ENCODE assay signal across 11 cellular contexts in the genomic region with DNA sequence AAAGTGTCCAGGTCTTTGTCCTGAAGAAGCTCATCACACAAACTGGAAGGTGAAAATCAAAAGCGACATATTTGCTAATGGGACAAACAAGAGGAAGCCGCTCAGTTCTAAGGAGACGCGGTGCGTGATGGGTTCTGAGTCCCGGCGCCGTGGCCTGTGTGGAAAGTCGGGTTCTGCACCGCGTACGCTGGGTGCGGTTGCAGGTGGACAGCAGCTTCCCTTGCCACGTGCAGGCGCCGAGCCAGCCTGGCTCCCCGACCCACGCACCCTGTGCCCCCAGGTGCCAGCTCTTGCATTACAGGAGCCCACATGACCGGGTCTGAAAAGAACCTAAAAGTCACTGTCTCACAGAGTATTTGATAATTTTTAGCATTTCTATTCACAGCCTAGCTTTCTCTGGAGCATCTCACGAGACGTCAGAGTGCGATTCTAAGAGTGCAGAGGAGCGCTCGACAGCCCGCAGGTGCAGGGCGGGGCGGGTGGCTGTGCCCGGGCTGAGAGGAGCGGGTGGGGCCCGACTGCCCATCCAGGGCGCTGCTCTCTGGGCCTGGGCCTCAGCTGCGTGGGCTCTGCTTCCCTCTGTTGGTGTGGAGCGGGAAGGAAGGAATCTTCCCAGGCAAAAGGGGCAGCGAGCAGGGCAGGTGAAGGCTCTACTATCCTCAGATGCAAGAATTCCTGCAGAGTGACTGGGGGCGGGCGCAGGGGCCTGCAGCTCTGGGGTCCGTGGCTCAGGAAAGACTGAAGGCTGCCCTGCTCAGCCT. TPM values are rescaled to one million over a fixed set of nuclear protein-coding genes. Genes with fewer than 3 reads are reported as not detected.
DNase-seq lines count a peak whose midpoint lies in the region; ATAC-seq, FAIRE-seq and TF ChIP-seq lines count a peak whose summit lies in the region.
"Had no signal": no experiment of that assay in that cellular context is flagged by ENCODE, and none has a peak within 500 bp of the region (broad histone marks: within the 10 kb centered on the region; RNA-seq: fewer than 3 reads in every experiment).

No MANE protein-coding gene starts in this region.

- H3K27me3 ChIP-seq in breast epithelium: peaks cover 0 to 16% of the 10 kb centered on the region in 2 donors

- FAIRE-seq in D721Med (lab: Jason Lieb, UNC): no peak
- FAIRE-seq: astrocyte had no signal

- DNase-seq in D721Med (ENCODE audit: insufficient read length, low spot score) (peak; percentile 41), NCI-H187 (lab: John Stamatoyannopoulos, UW) (peak; percentile 69 to 89), breast epithelium (ENCODE audit: low spot score in 2 of 2) (no peak), midbrain (lab: John Stamatoyannopoulos, UW) (peak; percentile 30), NCI-H2171 treated with DMSO at 0.1 percent for 48 hours (lab: John Stamatoyannopoulos, UW) (no peak)
- DNase-seq: T-helper 1 cell had no signal

- no peaks in the 10 kb centered on the region for H3K9me3 ChIP-seq in breast epithelium

- TF ChIP-seq CTCF in D721Med (IDR thresholded peaks at IDR 0.05; ENCODE audit: insufficient read depth, missing control alignments): peak; percentile 31
- TF ChIP-seq CTCF in breast epithelium (IDR thresholded peaks at IDR 0.05): peak in 2 of 3 donors; percentile 27 to 35

- no peaks in the 10 kb centered on the region for H3K36me3 ChIP-seq in breast epithelium

- no peak overlapping the region for H3K4me3 ChIP-seq in breast epithelium

- intact Hi-C loops in breast epithelium (cut with DNase I; ENCODE audit: low total_unique reads): no loop called here

- TF ChIP-seq POLR2A in breast epithelium (IDR thresholded peaks at IDR 0.05): no peak

- no peak overlapping the region for H3K27ac ChIP-seq in breast epithelium

- ATAC-seq in HG03108 (IDR thresholded peaks at IDR 0.05; ENCODE audit: unreplicated experiment): no peak
- ATAC-seq in GM19328 (IDR thresholded peaks at IDR 0.05; ENCODE audit: unreplicated experiment): no peak
- no peak for ATAC-seq in HG02588 (IDR thresholded peaks at IDR 0.05; ENCODE audit: unreplicated experiment)

- no peaks in the 10 kb centered on the region for H3K4me1 ChIP-seq in breast epithelium

RNA-seq across cellular contexts. Expression of a gene that starts 39.4 kb away (rescaled TPM):
- total RNA-seq in breast epithelium: not detected
- total RNA-seq: astrocyte, mesothelial cell of epicardium had no signal

Comparison
In these comparisons a context has a peak if more than half of its experiments do, and no peak if none do; other contexts are left out.
1. DNase-seq: peak in D721Med (single experiment), NCI-H187 (2 of 2) and midbrain (single experiment); none in breast epithelium (0 of 2) and NCI-H2171 treated with DMSO at 0.1 percent for 48 hours (single experiment).